Comparison of ENCODE assay signal across 8 cellular contexts in the genomic region with DNA sequence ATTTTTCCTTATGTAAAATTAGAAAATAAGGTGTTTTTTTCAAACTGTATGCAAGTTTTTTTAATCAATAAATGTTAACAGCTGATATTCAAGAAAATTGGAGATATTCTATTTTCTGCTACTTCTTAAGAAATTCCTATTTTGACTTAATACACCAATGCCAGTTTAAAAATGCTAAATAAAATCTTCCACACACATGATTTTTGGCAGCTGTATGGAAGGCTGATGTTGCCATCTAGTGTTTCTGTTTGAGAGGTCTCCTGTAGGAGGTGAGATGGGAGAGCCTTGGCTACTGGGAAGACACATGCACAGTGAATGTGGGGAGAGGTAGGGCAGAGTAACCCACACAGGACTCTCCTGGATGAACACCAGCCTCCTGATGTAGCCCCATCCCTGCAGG. TPM values are rescaled to one million over a fixed set of nuclear protein-coding genes. Genes with fewer than 3 reads are reported as not detected.
A peak's percentile ranks its signal among the peaks of the same experiment; 100 is the strongest.
DNase-seq lines count a peak whose midpoint lies in the region; ATAC-seq and TF ChIP-seq lines count a peak whose summit lies in the region.

No MANE protein-coding gene starts in this region.

- H3K9me2 ChIP-seq in HCT116 (ENCODE audit: insufficient read depth): no peaks in the 10 kb centered on the region

- H3K4me1 ChIP-seq in HCT116 (ENCODE audit: control insufficient read depth in 1 of 2, insufficient read depth in 2 of 2, low read length in 2 of 2) (no peaks in the 10 kb centered on the region), gastroesophageal sphincter (no peaks in the 10 kb centered on the region), prostate gland (replicated peaks) (no peaks in the 10 kb centered on the region)

- H3K36me3 Mint-ChIP-seq in activated CD8-positive, alpha-beta T cell treated with anti-CD3 and anti-CD28 coated beads for 36 hours (ENCODE audit: low read depth): no peaks in the 10 kb centered on the region

- peak; percentile 77 for TF ChIP-seq RAD21 in HCT116 (IDR thresholded peaks at IDR 0.05; ENCODE audit: low read depth)

- no peaks in the 10 kb centered on the region for H3K79me2 ChIP-seq in HCT116 (ENCODE audit: insufficient read depth, low read length)

- H3K4me2 ChIP-seq in HCT116 (ENCODE audit: low read length): no peak overlapping the region

- no peaks in the 10 kb centered on the region for H3K4me1 Mint-ChIP-seq in activated CD8-positive, alpha-beta T cell treated with anti-CD3 and anti-CD28 coated beads for 36 hours (ENCODE audit: low read depth)

- H3K9me3 ChIP-seq in HCT116 (ENCODE audit: control insufficient read depth in 1 of 2, insufficient read depth in 1 of 2, low read depth in 1 of 2, low read length in 2 of 2) (no peaks in the 10 kb centered on the region), gastroesophageal sphincter (no peaks in the 10 kb centered on the region), prostate gland (no peaks in the 10 kb centered on the region)

- ATAC-seq in HCT116 (peak; percentile 91), gastroesophageal sphincter (no peak)
- ATAC-seq in activated CD8-positive, alpha-beta T cell treated with anti-CD3 and anti-CD28 coated beads for 36 hours: peak; percentile 70

- POLR2A ChIA-PET in HCT116 (lab: Charles Lee): no interaction called here
- POLR2A ChIA-PET in activated CD8-positive, alpha-beta T cell treated with anti-CD3 and anti-CD28 coated beads for 36 hours (lab: Charles Lee): no interaction called here

- CTCF ChIA-PET in HCT116 (lab: Charles Lee): interaction anchor here (1.0 kb wide), 1 partner anchor 114 kb away, joined by 5 read pairs; no protein-coding TSS in a partner anchor
- CTCF ChIA-PET in activated CD8-positive, alpha-beta T cell treated with anti-CD3 and anti-CD28 coated beads for 36 hours (lab: Charles Lee): interaction anchor here (0.7 to 8.8 kb wide), 9 partner anchors 9 to 125 kb away, joined by 4 to 93 read pairs (median 11); partner anchors contain the start of gene NLRP3

- H3K27ac ChIP-seq in 22Rv1 (no peak overlapping the region), HCT116 (ENCODE audit: low read depth, low read length) (no peak overlapping the region), gastroesophageal sphincter (no peak overlapping the region), prostate gland (no peak overlapping the region)

- no peak overlapping the region for H3K4me3 Mint-ChIP-seq in activated CD8-positive, alpha-beta T cell treated with anti-CD3 and anti-CD28 coated beads for 36 hours

- TF ChIP-seq CTCF in 22Rv1 (IDR thresholded peaks at IDR 0.05) (peak; percentile 30), HCT116 (IDR thresholded peaks at IDR 0.05 in 2 of 3, conservative IDR thresholded peaks at IDR 0.05 in 1 of 3; ENCODE audit: borderline replicate concordance in 1 of 3, insufficient read depth in 1 of 3, low read depth in 2 of 3, low read length in 2 of 3) (peak; percentile 45 to 51 (median 50); a peak in 5 of 6 replicates), gastroesophageal sphincter (IDR thresholded peaks at IDR 0.05) (peak in 3 of 4 experiments; percentile 15 to 48 (median 27)), prostate gland (IDR thresholded peaks at IDR 0.05) (peak in 3 of 4 experiments; percentile 18 to 50 (median 39))
- peak; percentile 77 for TF ChIP-seq CTCF in activated CD8-positive, alpha-beta T cell treated with anti-CD3 and anti-CD28 coated beads for 36 hours (IDR thresholded peaks at IDR 0.05)

- H2AFZ ChIP-seq in HCT116 (ENCODE audit: low read depth, low read length, poor library complexity, severe bottlenecking): no peak overlapping the region

- BruUV-seq in HCT116 (replicated peaks; lab: Mats Ljungman, UMichigan): no TSS peak

- DNase-seq in ELF-1 (ENCODE audit: low read depth, low spot score) (peak; percentile 27), HCT116 (ENCODE audit: low read depth, low spot score) (peak; percentile 26), NCI-H2081 treated with DMSO at 0.1 percent for 48 hours (lab: John Stamatoyannopoulos, UW) (peak; percentile 3), prostate gland (ENCODE audit: low spot score) (peak; percentile 13), DMS153 (lab: John Stamatoyannopoulos, UW) (no peak)
- DNase-seq in activated CD8-positive, alpha-beta T cell treated with anti-CD3 and anti-CD28 coated beads for 36 hours: peak; percentile 37

- peaks cover 10% of the 10 kb centered on the region for H3K27me3 Mint-ChIP-seq in activated CD8-positive, alpha-beta T cell treated with anti-CD3 and anti-CD28 coated beads for 36 hours

- H3K27me3 ChIP-seq in HCT116 (ENCODE audit: insufficient read depth, low read length) (peaks cover 14% of the 10 kb centered on the region; the same call in 1 of the 2 replicates), gastroesophageal sphincter (peaks cover 25% of the 10 kb centered on the region), prostate gland (replicated peaks; ENCODE audit: insufficient read depth) (no peaks in the 10 kb centered on the region)

- TF ChIP-seq POLR2A in HCT116 (IDR thresholded peaks at IDR 0.05; ENCODE audit: borderline replicate concordance, extremely low read depth, insufficient read depth, insufficient read length): no peak
- TF ChIP-seq POLR2A in gastroesophageal sphincter (IDR thresholded peaks at IDR 0.05): no peak
- no peak for TF ChIP-seq POLR2A in prostate gland (IDR thresholded peaks at IDR 0.05)

- H3K4me3 ChIP-seq in HCT116 (replicated peaks in 1 of 2; ENCODE audit: low read depth in 1 of 2, low read length in 2 of 2) (no peak overlapping the region), gastroesophageal sphincter (no peak overlapping the region), prostate gland (no peak overlapping the region)

- no peaks in the 10 kb centered on the region for H4K20me1 ChIP-seq in HCT116 (ENCODE audit: insufficient read depth)

- RAD21 ChIA-PET in HCT116 (lab: Charles Lee; ENCODE audit: low non-redundant PET in 1 of 2, low total read pairs in 2 of 2, uncharacterized antibody in 2 of 2, unreplicated experiment in 2 of 2): no interaction called here

- H3K9ac ChIP-seq in HCT116 (ENCODE audit: low read length): no peak overlapping the region

- TF ChIP-seq EP300 in gastroesophageal sphincter (IDR thresholded peaks at IDR 0.05): no peak

- no peaks in the 10 kb centered on the region for H3K36me3 ChIP-seq in HCT116 (ENCODE audit: control insufficient read depth in 1 of 2, insufficient read depth in 2 of 2, low read length in 2 of 2)
- no peaks in the 10 kb centered on the region for H3K36me3 ChIP-seq in gastroesophageal sphincter
- no peaks in the 10 kb centered on the region for H3K36me3 ChIP-seq in prostate gland

- no peaks in the 10 kb centered on the region for H3K9me3 Mint-ChIP-seq in activated CD8-positive, alpha-beta T cell treated with anti-CD3 and anti-CD28 coated beads for 36 hours

- intact Hi-C loops in HCT116 (cut with micrococcal nuclease) (loop anchor here (1.0 to 2.0 kb wide), 3 partner anchors 97 to 990 kb away; no protein-coding TSS in a partner anchor), prostate gland (cut with DNase I) (loop anchor here (5.0 kb wide), 1 partner anchor 95 kb away; no protein-coding TSS in a partner anchor)
- intact Hi-C loops in activated CD8-positive, alpha-beta T cell treated with anti-CD3 and anti-CD28 coated beads for 36 hours (cut with micrococcal nuclease): loop anchor here (2.0 to 5.0 kb wide), 2 partner anchors 95 to 114 kb away; no protein-coding TSS in a partner anchor

- no peak overlapping the region for H3K27ac Mint-ChIP-seq in activated CD8-positive, alpha-beta T cell treated with anti-CD3 and anti-CD28 coated beads for 36 hours

TF ChIP-seq in HCT116, 20 proteins besides CTCF, POLR2A, EP300 and RAD21 (continues in another document):
- TF ChIP-seq FOSL1 (IDR thresholded peaks at IDR 0.05; ENCODE audit: low read depth) (no peak), EZH2phosphoT487 (IDR thresholded peaks at IDR 0.05; ENCODE audit: borderline replicate concordance) (no peak), JUND (IDR thresholded peaks at IDR 0.05) (no peak), SRF (IDR thresholded peaks at IDR 0.05; ENCODE audit: low read depth) (no peak), YY1 (IDR thresholded peaks at IDR 0.05; ENCODE audit: extremely low read depth, insufficient replicate concordance, low read depth, low read length) (no peak), ELF1 (IDR thresholded peaks at IDR 0.05; ENCODE audit: borderline replicate concordance, low read depth) (no peak), TCF7L2 (IDR thresholded peaks at IDR 0.05; ENCODE audit: borderline replicate concordance, extremely low read depth, insufficient read depth, insufficient read length) (no peak), SIN3A (IDR thresholded peaks at IDR 0.05; ENCODE audit: low read depth) (no peak), CEBPB (IDR thresholded peaks at IDR 0.05; ENCODE audit: low read depth) (no peak), ZFX (IDR thresholded peaks at IDR 0.05) (no peak), MAX (IDR thresholded peaks at IDR 0.05) (no peak), EZH2 (IDR thresholded peaks at IDR 0.05) (no peak)
- TF ChIP-seq, protein P1, sequence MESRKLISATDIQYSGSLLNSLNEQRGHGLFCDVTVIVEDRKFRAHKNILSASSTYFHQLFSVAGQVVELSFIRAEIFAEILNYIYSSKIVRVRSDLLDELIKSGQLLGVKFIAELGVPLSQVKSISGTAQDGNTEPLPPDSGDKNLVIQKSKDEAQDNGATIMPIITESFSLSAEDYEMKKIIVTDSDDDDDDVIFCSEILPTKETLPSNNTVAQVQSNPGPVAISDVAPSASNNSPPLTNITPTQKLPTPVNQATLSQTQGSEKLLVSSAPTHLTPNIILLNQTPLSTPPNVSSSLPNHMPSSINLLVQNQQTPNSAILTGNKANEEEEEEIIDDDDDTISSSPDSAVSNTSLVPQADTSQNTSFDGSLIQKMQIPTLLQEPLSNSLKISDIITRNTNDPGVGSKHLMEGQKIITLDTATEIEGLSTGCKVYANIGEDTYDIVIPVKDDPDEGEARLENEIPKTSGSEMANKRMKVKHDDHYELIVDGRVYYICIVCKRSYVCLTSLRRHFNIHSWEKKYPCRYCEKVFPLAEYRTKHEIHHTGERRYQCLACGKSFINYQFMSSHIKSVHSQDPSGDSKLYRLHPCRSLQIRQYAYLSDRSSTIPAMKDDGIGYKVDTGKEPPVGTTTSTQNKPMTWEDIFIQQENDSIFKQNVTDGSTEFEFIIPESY (IDR thresholded peaks at IDR 0.05; ENCODE audit: extremely low read depth, insufficient replicate concordance, low read length): no peak

RNA-seq across cellular contexts. Expression of gene OR2B11, which starts 29.2 kb away (rescaled TPM):
- total RNA-seq in HCT116 (2021; ENCODE audit: unreplicated experiment) (not detected), gastroesophageal sphincter (not detected), prostate gland (not detected)
- polyA plus RNA-seq in HCT116 (2012): not detected in 2 replicates
- total RNA-seq in activated CD8-positive, alpha-beta T cell treated with anti-CD3 and anti-CD28 coated beads for 36 hours: not detected

RNA-seq across cellular contexts. Expression of gene OR2C3, which starts 49.2 kb away (rescaled TPM):
- total RNA-seq in HCT116 (2021; ENCODE audit: unreplicated experiment): not detected
- not detected in 2 replicates for polyA plus RNA-seq in HCT116 (2012)
- under 1 TPM in 1 of 2 experiments, not detected in 1; 0.02 TPM for total RNA-seq in activated CD8-positive, alpha-beta T cell treated with anti-CD3 and anti-CD28 coated beads for 36 hours
- under 1 TPM in 1 of 4 donors, not detected in 3; 0.08 TPM for total RNA-seq in gastroesophageal sphincter
- under 1 TPM in 1 of 2 donors, not detected in 1; 0.45 TPM for total RNA-seq in prostate gland

Comparison
In these comparisons a context has a peak if more than half of its experiments do, and no peak if none do; other contexts are left out.
1. CTCF ChIP-seq: peak in every context shown above with its lines; median percentile 77 in activated CD8-positive, alpha-beta T cell treated with anti-CD3 and anti-CD28 coated beads for 36 hours; 50 in HCT116; 39 in prostate gland; 30 in 22Rv1; 27 in gastroesophageal sphincter.